ENCODE assay signal across 9 cellular contexts in the genomic region with DNA sequence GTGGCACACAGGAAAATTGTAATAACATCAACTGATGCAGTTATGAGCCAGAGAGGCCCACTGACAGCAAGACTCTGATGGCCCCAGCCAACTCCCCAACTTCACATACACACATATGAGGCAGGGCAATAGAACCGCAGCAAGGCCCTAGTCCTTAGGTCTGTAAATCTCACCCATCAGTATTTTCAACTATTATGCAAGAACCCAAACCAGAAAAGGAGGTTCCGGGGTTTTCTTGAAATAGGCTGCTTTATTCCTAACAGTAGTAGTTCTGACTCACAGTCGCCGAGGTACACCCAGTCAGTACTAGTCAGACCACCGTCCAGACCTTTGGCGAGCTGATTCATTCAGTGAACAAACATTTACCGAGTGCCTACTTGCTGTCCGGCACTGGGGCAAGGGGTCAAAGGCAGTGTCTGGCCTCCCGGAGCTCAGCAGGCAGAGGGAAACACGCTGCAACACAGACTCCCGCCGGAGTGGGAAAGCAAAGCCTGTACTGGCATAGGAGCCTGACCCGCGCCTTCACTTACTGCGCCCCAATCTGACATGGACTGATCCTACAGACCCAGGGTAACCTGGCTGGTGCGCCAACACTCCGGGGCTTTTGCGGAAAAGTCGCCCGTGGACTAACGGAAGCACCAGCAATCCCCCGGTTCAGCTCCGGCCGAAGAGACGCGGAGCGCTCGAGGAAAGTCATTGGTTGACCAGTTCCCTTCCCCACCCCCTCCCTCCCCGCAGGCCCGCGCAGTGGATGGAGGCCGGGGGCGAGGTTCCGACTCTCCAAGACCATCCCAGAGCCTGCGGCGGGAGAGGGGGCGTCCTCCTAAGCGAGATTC. TPM values are rescaled to one million over a fixed set of nuclear protein-coding genes. Genes with fewer than 3 reads are reported as not detected.
A peak's percentile ranks its signal among the peaks of the same experiment; 100 is the strongest.
DNase-seq lines count a peak whose midpoint lies in the region; ATAC-seq and TF ChIP-seq lines count a peak whose summit lies in the region.
"Had no signal": no experiment of that assay in that cellular context is flagged by ENCODE, and none has a peak within 500 bp of the region (broad histone marks: within the 10 kb centered on the region; RNA-seq: fewer than 3 reads in every experiment).

No MANE protein-coding gene starts in this region.

- H3K27ac Mint-ChIP-seq in neural crest cell (ENCODE audit: unreplicated experiment), result peak overlapping the region; percentile 25
- H3K27ac Mint-ChIP-seq: memory B cell had no signal

- peaks cover 41% of the 10 kb centered on the region for H3K27me3 Mint-ChIP-seq in neural crest cell (ENCODE audit: low read depth)

- DNase-seq in EH (ENCODE audit: low read depth) (peak; percentile 34), NCI-H748 treated with DMSO at 0.1 percent for 48 hours (lab: John Stamatoyannopoulos, UW) (peak; percentile 27), fibroblast of mammary gland (ENCODE audit: low read depth) (peak; percentile 93), neural crest cell (ENCODE audit: low read depth, low spot score) (peak; percentile 42), NCI-H446 treated with DMSO at 0.1 percent for 48 hours (lab: John Stamatoyannopoulos, UW) (no peak), cortex of kidney (lab: John Stamatoyannopoulos, UW) (no peak)

- peaks cover 8% of the 10 kb centered on the region for H3K4me1 Mint-ChIP-seq in neural crest cell

- no peaks in the 10 kb centered on the region for H3K36me3 Mint-ChIP-seq in neural crest cell (ENCODE audit: low read depth)

- ATAC-seq in GM18873 (IDR thresholded peaks at IDR 0.05; ENCODE audit: low FRiP score, unreplicated experiment), result no peak
- no peak for ATAC-seq in GM21423 (IDR thresholded peaks at IDR 0.05; ENCODE audit: unreplicated experiment)

- H3K4me3 Mint-ChIP-seq in neural crest cell, result no peak overlapping the region

- H3K9me3 Mint-ChIP-seq in neural crest cell, result no peaks in the 10 kb centered on the region
- H3K9me3 Mint-ChIP-seq: memory B cell had no signal

- peak overlapping the region; percentile 47 for H3K4me3 ChIP-seq in fibroblast of mammary gland (ENCODE audit: control insufficient read depth, low read depth, low read length)

- TF ChIP-seq CTCF in fibroblast of mammary gland (conservative IDR thresholded peaks at IDR 0.05; ENCODE audit: control insufficient read depth, insufficient read depth, low read depth, low read length), result no peak
- TF ChIP-seq CTCF in neural crest cell (conservative IDR thresholded peaks at IDR 0.05), result no peak

RNA-seq across cellular contexts. Expression of gene PLEKHA7, which starts 1.3 kb away (rescaled TPM):
- total RNA-seq in neural crest cell, result 15.6 and 18.2 TPM in 2 replicates

Comparison
In these comparisons a context has a peak if more than half of its experiments do, and no peak if none do; other contexts are left out.
1. DNase-seq: peak in EH (single experiment), NCI-H748 treated with DMSO at 0.1 percent for 48 hours (single experiment), fibroblast of mammary gland (single experiment) and neural crest cell (single experiment); none in NCI-H446 treated with DMSO at 0.1 percent for 48 hours (single experiment) and cortex of kidney (single experiment).